In genomic region chr22:26541167-26541819, GRCh38 we compare ENCODE assay signal across 1 cellular context.
TF ChIP-seq lines count a peak whose summit lies in the region.

No MANE protein-coding gene starts in this region.

TF ChIP-seq in GM23338, 12 proteins besides CTCF, POLR2A, EP300 and RAD21 (continued from another document):
- TF ChIP-seq, protein P1, sequence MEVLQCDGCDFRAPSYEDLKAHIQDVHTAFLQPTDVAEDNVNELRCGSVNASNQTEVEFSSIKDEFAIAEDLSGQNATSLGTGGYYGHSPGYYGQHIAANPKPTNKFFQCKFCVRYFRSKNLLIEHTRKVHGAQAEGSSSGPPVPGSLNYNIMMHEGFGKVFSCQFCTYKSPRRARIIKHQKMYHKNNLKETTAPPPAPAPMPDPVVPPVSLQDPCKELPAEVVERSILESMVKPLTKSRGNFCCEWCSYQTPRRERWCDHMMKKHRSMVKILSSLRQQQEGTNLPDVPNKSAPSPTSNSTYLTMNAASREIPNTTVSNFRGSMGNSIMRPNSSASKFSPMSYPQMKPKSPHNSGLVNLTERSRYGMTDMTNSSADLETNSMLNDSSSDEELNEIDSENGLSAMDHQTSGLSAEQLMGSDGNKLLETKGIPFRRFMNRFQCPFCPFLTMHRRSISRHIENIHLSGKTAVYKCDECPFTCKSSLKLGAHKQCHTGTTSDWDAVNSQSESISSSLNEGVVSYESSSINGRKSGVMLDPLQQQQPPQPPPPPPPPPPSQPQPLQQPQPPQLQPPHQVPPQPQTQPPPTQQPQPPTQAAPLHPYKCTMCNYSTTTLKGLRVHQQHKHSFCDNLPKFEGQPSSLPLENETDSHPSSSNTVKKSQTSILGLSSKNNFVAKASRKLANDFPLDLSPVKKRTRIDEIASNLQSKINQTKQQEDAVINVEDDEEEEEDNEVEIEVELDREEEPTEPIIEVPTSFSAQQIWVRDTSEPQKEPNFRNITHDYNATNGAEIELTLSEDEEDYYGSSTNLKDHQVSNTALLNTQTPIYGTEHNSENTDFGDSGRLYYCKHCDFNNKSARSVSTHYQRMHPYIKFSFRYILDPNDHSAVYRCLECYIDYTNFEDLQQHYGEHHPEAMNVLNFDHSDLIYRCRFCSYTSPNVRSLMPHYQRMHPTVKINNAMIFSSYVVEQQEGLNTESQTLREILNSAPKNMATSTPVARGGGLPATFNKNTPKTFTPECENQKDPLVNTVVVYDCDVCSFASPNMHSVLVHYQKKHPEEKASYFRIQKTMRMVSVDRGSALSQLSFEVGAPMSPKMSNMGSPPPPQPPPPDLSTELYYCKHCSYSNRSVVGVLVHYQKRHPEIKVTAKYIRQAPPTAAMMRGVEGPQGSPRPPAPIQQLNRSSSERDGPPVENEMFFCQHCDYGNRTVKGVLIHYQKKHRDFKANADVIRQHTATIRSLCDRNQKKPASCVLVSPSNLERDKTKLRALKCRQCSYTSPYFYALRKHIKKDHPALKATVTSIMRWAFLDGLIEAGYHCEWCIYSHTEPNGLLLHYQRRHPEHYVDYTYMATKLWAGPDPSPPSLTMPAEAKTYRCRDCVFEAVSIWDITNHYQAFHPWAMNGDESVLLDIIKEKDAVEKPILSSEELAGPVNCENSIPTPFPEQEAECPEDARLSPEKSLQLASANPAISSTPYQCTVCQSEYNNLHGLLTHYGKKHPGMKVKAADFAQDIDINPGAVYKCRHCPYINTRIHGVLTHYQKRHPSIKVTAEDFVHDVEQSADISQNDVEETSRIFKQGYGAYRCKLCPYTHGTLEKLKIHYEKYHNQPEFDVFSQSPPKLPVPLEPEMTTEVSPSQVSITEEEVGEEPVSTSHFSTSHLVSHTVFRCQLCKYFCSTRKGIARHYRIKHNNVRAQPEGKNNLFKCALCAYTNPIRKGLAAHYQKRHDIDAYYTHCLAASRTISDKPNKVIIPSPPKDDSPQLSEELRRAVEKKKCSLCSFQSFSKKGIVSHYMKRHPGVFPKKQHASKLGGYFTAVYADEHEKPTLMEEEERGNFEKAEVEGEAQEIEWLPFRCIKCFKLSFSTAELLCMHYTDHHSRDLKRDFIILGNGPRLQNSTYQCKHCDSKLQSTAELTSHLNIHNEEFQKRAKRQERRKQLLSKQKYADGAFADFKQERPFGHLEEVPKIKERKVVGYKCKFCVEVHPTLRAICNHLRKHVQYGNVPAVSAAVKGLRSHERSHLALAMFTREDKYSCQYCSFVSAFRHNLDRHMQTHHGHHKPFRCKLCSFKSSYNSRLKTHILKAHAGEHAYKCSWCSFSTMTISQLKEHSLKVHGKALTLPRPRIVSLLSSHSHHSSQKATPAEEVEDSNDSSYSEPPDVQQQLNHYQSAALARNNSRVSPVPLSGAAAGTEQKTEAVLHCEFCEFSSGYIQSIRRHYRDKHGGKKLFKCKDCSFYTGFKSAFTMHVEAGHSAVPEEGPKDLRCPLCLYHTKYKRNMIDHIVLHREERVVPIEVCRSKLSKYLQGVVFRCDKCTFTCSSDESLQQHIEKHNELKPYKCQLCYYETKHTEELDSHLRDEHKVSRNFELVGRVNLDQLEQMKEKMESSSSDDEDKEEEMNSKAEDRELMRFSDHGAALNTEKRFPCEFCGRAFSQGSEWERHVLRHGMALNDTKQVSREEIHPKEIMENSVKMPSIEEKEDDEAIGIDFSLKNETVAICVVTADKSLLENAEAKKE (CRISPR knock-in tag; IDR thresholded peaks at IDR 0.05) = no peak
- TF ChIP-seq, protein P2, sequence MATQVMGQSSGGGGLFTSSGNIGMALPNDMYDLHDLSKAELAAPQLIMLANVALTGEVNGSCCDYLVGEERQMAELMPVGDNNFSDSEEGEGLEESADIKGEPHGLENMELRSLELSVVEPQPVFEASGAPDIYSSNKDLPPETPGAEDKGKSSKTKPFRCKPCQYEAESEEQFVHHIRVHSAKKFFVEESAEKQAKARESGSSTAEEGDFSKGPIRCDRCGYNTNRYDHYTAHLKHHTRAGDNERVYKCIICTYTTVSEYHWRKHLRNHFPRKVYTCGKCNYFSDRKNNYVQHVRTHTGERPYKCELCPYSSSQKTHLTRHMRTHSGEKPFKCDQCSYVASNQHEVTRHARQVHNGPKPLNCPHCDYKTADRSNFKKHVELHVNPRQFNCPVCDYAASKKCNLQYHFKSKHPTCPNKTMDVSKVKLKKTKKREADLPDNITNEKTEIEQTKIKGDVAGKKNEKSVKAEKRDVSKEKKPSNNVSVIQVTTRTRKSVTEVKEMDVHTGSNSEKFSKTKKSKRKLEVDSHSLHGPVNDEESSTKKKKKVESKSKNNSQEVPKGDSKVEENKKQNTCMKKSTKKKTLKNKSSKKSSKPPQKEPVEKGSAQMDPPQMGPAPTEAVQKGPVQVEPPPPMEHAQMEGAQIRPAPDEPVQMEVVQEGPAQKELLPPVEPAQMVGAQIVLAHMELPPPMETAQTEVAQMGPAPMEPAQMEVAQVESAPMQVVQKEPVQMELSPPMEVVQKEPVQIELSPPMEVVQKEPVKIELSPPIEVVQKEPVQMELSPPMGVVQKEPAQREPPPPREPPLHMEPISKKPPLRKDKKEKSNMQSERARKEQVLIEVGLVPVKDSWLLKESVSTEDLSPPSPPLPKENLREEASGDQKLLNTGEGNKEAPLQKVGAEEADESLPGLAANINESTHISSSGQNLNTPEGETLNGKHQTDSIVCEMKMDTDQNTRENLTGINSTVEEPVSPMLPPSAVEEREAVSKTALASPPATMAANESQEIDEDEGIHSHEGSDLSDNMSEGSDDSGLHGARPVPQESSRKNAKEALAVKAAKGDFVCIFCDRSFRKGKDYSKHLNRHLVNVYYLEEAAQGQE (IDR thresholded peaks at IDR 0.05; ENCODE audit: unreplicated experiment) = no peak
- TF ChIP-seq NANOG (IDR thresholded peaks at IDR 0.05; ENCODE audit: borderline replicate concordance) (no peak), CREB1 (CRISPR knock-in tag; IDR thresholded peaks at IDR 0.05; ENCODE audit: low read depth) (no peak), EZH2 (IDR thresholded peaks at IDR 0.05; ENCODE audit: low read depth, unreplicated experiment) (no peak)
